11 cellular contexts compared by ENCODE assay signal in genomic region chr2:67561411-67561965, GRCh38.
DNase-seq lines count a peak whose midpoint lies in the region; ATAC-seq, FAIRE-seq and TF ChIP-seq lines count a peak whose summit lies in the region.
"Had no signal": no experiment of that assay in that cellular context is flagged by ENCODE, and none has a peak within 500 bp of the region (broad histone marks: within the 10 kb centered on the region; RNA-seq: fewer than 3 reads in every experiment).

No MANE protein-coding gene starts in this region.

- CTCF ChIA-PET in A549 (lab: Yijun Ruan, JAX) (interaction anchor here (0.9 to 4.5 kb wide), 7 partner anchors 9 to 1128 kb away, joined by 3 to 29 read pairs (median 3); no protein-coding TSS in a partner anchor), mammary epithelial cell (lab: Charles Lee; ENCODE audit: low non-redundant PET) (no interaction called here)

- H3K9me3 ChIP-seq in A549: peaks cover 14% of the 10 kb centered on the region
- no peaks in the 10 kb centered on the region for H3K9me3 ChIP-seq in mammary epithelial cell (replicated peaks; ENCODE audit: insufficient read depth, low read length)

- H3K27ac ChIP-seq in A549: peak overlapping the region; percentile 82 to 84
- no peak overlapping the region for H3K27ac ChIP-seq in mammary epithelial cell (ENCODE audit: insufficient read depth, low read depth, low read length)

- no peak overlapping the region for H3K4me3 Mint-ChIP-seq in activated T-helper 2 cell treated with anti-CD3 and anti-CD28 coated beads, Interferon-gamma antibody, Interleukin-2, Interleukin-4, amounts not matched to agents 10 μg/mL and 5 μg/mL and 100 μg/mL, durations not matched to agents 14 hours and 24 hours and 36 hours (ENCODE audit: low read depth)

- no peaks in the 10 kb centered on the region for H3K4me1 Mint-ChIP-seq in activated T-helper 2 cell treated with anti-CD3 and anti-CD28 coated beads, Interferon-gamma antibody, Interleukin-2, Interleukin-4, amounts not matched to agents 10 μg/mL and 5 μg/mL and 100 μg/mL, durations not matched to agents 14 hours and 24 hours and 36 hours (ENCODE audit: low read depth)

- H3K4me3 ChIP-seq in A549 (no peak overlapping the region), LNCaP clone FGC (ENCODE audit: low read depth, low read length) (no peak overlapping the region), mammary epithelial cell (replicated peaks in 1 of 3; ENCODE audit: insufficient read depth in 1 of 3, low read depth in 2 of 3, low read length in 3 of 3) (no peak overlapping the region)

- H3K4me2 ChIP-seq in A549 (peak overlapping the region; percentile 60), mammary epithelial cell (ENCODE audit: insufficient read depth, low read depth, low read length) (no peak overlapping the region)

- H3K9ac ChIP-seq in mammary epithelial cell (ENCODE audit: insufficient read depth, low read length): no peak overlapping the region

- TF ChIP-seq CTCF in A549 (IDR thresholded peaks at IDR 0.05) (no peak), LNCaP clone FGC (IDR thresholded peaks at IDR 0.05; ENCODE audit: control insufficient read depth, extremely low read depth, insufficient read depth) (no peak), mammary epithelial cell (conservative IDR thresholded peaks at IDR 0.05 in 1 of 2, IDR thresholded peaks at IDR 0.05 in 1 of 2; ENCODE audit: extremely low read depth in 1 of 2, insufficient read depth in 1 of 2, low read depth in 1 of 2, low read length in 2 of 2) (no peak)

- intact Hi-C loops in mammary epithelial cell (cut with micrococcal nuclease): no loop called here
- intact Hi-C loops in activated T-helper 2 cell treated with anti-CD3 and anti-CD28 coated beads, Interferon-gamma antibody, Interleukin-2, Interleukin-4, amounts not matched to agents 10 μg/mL and 5 μg/mL and 100 μg/mL, durations not matched to agents 14 hours and 24 hours and 36 hours (cut with micrococcal nuclease): no loop called here

- peak; percentile 39 for FAIRE-seq in A549 (lab: Jason Lieb, UNC)

- H3K27ac Mint-ChIP-seq in activated T-helper 2 cell treated with anti-CD3 and anti-CD28 coated beads, Interferon-gamma antibody, Interleukin-2, Interleukin-4, amounts not matched to agents 10 μg/mL and 5 μg/mL and 100 μg/mL, durations not matched to agents 14 hours and 24 hours and 36 hours: no peak overlapping the region

- in situ Hi-C loops in mammary epithelial cell (cut with MboI; ENCODE audit: low sequenced_read_pairs in 2 of 2): no loop called here

- no TSS peak for BruUV-seq in mammary epithelial cell (replicated peaks; lab: Mats Ljungman, UMichigan)

- no peaks in the 10 kb centered on the region for H3K79me2 ChIP-seq in mammary epithelial cell (ENCODE audit: insufficient read depth, low read length)

- DNase-seq in A549 (ENCODE audit: low read depth in 1 of 2, low spot score in 1 of 2) (peak; percentile 75 to 96), LNCaP clone FGC (ENCODE audit: low read depth) (peak; percentile 95), mammary epithelial cell (peak; percentile 66), kidney tubule cell (ENCODE audit: low spot score) (peak; percentile 97), NCI-H2196 treated with DMSO at 0.1 percent for 48 hours (lab: John Stamatoyannopoulos, UW; ENCODE audit: unreplicated experiment) (no peak), NK-92 (lab: John Stamatoyannopoulos, UW; ENCODE audit: unreplicated experiment) (no peak)
- DNase-seq in activated T-helper 2 cell treated with anti-CD3 and anti-CD28 coated beads, Interferon-gamma antibody, Interleukin-2, Interleukin-4, amounts not matched to agents 10 μg/mL and 5 μg/mL and 100 μg/mL, durations not matched to agents 14 hours and 24 hours and 36 hours (ENCODE audit: low spot score): no peak
- DNase-seq: anterior cingulate cortex; C1 segment of cervical spinal cord; stimulated activated CD4-positive, alpha-beta T cell treated with anti-CD3 and anti-CD28 coated beads, Interleukin-2, amount 100 ng/mL, for 48 hours had no signal

- dilution Hi-C loops in mammary epithelial cell (cut with HindIII; ENCODE audit: low sequenced_read_pairs): no loop called here

- H3K27me3 Mint-ChIP-seq in activated T-helper 2 cell treated with anti-CD3 and anti-CD28 coated beads, Interferon-gamma antibody, Interleukin-2, Interleukin-4, amounts not matched to agents 10 μg/mL and 5 μg/mL and 100 μg/mL, durations not matched to agents 14 hours and 24 hours and 36 hours (ENCODE audit: low read depth): no peaks in the 10 kb centered on the region

- TF ChIP-seq RAD21 in A549 (conservative IDR thresholded peaks at IDR 0.05 in 1 of 2, IDR thresholded peaks at IDR 0.05 in 1 of 2): peak; percentile 43 to 75

- TF ChIP-seq EP300 in A549 (IDR thresholded peaks at IDR 0.05): peak; percentile 94 to 96; a peak in 4 of 5 replicates

- H3K36me3 Mint-ChIP-seq in activated T-helper 2 cell treated with anti-CD3 and anti-CD28 coated beads, Interferon-gamma antibody, Interleukin-2, Interleukin-4, amounts not matched to agents 10 μg/mL and 5 μg/mL and 100 μg/mL, durations not matched to agents 14 hours and 24 hours and 36 hours (ENCODE audit: low read depth): no peaks in the 10 kb centered on the region

- H3K36me3 ChIP-seq in mammary epithelial cell (ENCODE audit: insufficient read depth, low read length): no peaks in the 10 kb centered on the region

- no peaks in the 10 kb centered on the region for H4K20me1 ChIP-seq in mammary epithelial cell (ENCODE audit: insufficient read depth, low read length)

- POLR2A ChIA-PET in A549 (lab: Yijun Ruan, JAX): interaction anchor here (0.6 to 1.4 kb wide), 6 partner anchors 10 to 1128 kb away, joined by 3 to 10 read pairs (median 3); partner anchors contain the start of gene C1D

- WGBS in A549 (ENCODE audit: missing lambda C conversion rate): 2% methylated on average over 9 of the region's 9 CpGs
- WGBS in mammary epithelial cell (ENCODE audit: low coverage, missing lambda C conversion rate): 77% methylated on average over 8 of the region's 9 CpGs

- H3K4me1 ChIP-seq in A549 (peaks cover 53% of the 10 kb centered on the region), mammary epithelial cell (ENCODE audit: insufficient read depth, low read length) (no peaks in the 10 kb centered on the region)

- H3K9me3 Mint-ChIP-seq in activated T-helper 2 cell treated with anti-CD3 and anti-CD28 coated beads, Interferon-gamma antibody, Interleukin-2, Interleukin-4, amounts not matched to agents 10 μg/mL and 5 μg/mL and 100 μg/mL, durations not matched to agents 14 hours and 24 hours and 36 hours: no peaks in the 10 kb centered on the region

- H3K27me3 ChIP-seq in mammary epithelial cell (ENCODE audit: insufficient read depth, low read length): no peaks in the 10 kb centered on the region

- peak; percentile 93 to 96 for ATAC-seq in A549
- no peak for ATAC-seq in HG03565 (IDR thresholded peaks at IDR 0.05; ENCODE audit: unreplicated experiment)

- no peak overlapping the region for H2AFZ ChIP-seq in mammary epithelial cell (ENCODE audit: low read depth, low read length)

- no peak for TF ChIP-seq POLR2A in A549 (IDR thresholded peaks at IDR 0.05; ENCODE audit: low read length)

TF ChIP-seq in A549, 52 proteins besides CTCF, POLR2A, EP300 and RAD21 (continues in another document):
- TF ChIP-seq GATA3 (IDR thresholded peaks at IDR 0.05; ENCODE audit: borderline replicate concordance) (peak; percentile 99), MAZ (IDR thresholded peaks at IDR 0.05; ENCODE audit: borderline replicate concordance, low read depth, low read length) (no peak), HEYL (CRISPR knock-in tag; IDR thresholded peaks at IDR 0.05) (no peak), HOXB13 (CRISPR knock-in tag; IDR thresholded peaks at IDR 0.05; ENCODE audit: low read depth) (no peak), CHD2 (IDR thresholded peaks at IDR 0.05; ENCODE audit: low read length, partially characterized antibody) (peak; percentile 25), ESRRA (IDR thresholded peaks at IDR 0.05; ENCODE audit: borderline replicate concordance, low read length) (peak; percentile 48; the same call in 1 of the 2 replicates), TP53 (CRISPR knock-in tag; IDR thresholded peaks at IDR 0.05) (no peak), ZFP36 (IDR thresholded peaks at IDR 0.05; ENCODE audit: borderline replicate concordance, partially characterized antibody) (no peak), JUN (IDR thresholded peaks at IDR 0.05) (peak; percentile 96 to 97), EHF (CRISPR knock-in tag; IDR thresholded peaks at IDR 0.05) (no peak), MAFK (IDR thresholded peaks at IDR 0.05; ENCODE audit: partially characterized antibody) (peak; percentile 68), RCOR1 (IDR thresholded peaks at IDR 0.05; ENCODE audit: low read depth, low read length) (no peak), PBX3 (IDR thresholded peaks at IDR 0.05) (peak; percentile 92), CEBPB (IDR thresholded peaks at IDR 0.05) (peak; percentile 90 to 95), ZNF302 (CRISPR knock-in tag; IDR thresholded peaks at IDR 0.05) (no peak), HOXA7 (CRISPR knock-in tag; IDR thresholded peaks at IDR 0.05) (no peak)

Comparison
In these comparisons a context has a peak if more than half of its experiments do, and no peak if none do; other contexts are left out.
1. DNase-seq: peak in A549 (2 of 2), LNCaP clone FGC (single experiment), mammary epithelial cell (single experiment) and kidney tubule cell (single experiment); none in NCI-H2196 treated with DMSO at 0.1 percent for 48 hours (single experiment), activated T-helper 2 cell treated with anti-CD3 and anti-CD28 coated beads, Interferon-gamma antibody, Interleukin-2, Interleukin-4, amounts not matched to agents 10 μg/mL and 5 μg/mL and 100 μg/mL, durations not matched to agents 14 hours and 24 hours and 36 hours (single experiment) and NK-92 (single experiment).